In genomic region chr19:38933544-38933943, GRCh38 we compare ENCODE assay signal across 1 cellular context.
A peak's percentile ranks its signal among the peaks of the same experiment; 100 is the strongest.
TF ChIP-seq lines count a peak whose summit lies in the region.

No MANE protein-coding gene starts in this region.

TF ChIP-seq in HepG2, 621 proteins besides CTCF, POLR2A, EP300 and RAD21:
- no peak for TF ChIP-seq TBL1XR1 (IDR thresholded peaks at IDR 0.05; ENCODE audit: borderline replicate concordance, low read length, partially characterized antibody)
- no peak for TF ChIP-seq ZNF460 (CRISPR knock-in tag; IDR thresholded peaks at IDR 0.05; ENCODE audit: borderline replicate concordance)
- TF ChIP-seq ZNF644 (CRISPR knock-in tag; IDR thresholded peaks at IDR 0.05; ENCODE audit: low read depth), result no peak
- no peak for TF ChIP-seq SIN3B (IDR thresholded peaks at IDR 0.05; ENCODE audit: low read length)
- peak; percentile 78 for TF ChIP-seq ZNF121 (CRISPR knock-in tag; IDR thresholded peaks at IDR 0.05)
- no peak for TF ChIP-seq ZIK1 (CRISPR knock-in tag; IDR thresholded peaks at IDR 0.05; ENCODE audit: borderline replicate concordance, low read depth)
- TF ChIP-seq ZNF710 (CRISPR knock-in tag; IDR thresholded peaks at IDR 0.05; ENCODE audit: borderline replicate concordance), result no peak
- no peak for TF ChIP-seq TFDP2 (CRISPR knock-in tag; IDR thresholded peaks at IDR 0.05)
- 0 out of 2 replicates have a peak, but pooled peaks have one; percentile 10 for TF ChIP-seq POLR2G (IDR thresholded peaks at IDR 0.05; ENCODE audit: low read depth, low read length)
- TF ChIP-seq ZFP36L2 (CRISPR knock-in tag; IDR thresholded peaks at IDR 0.05), result no peak
- 0 out of 2 replicates have a peak, but pooled peaks have one; percentile 26 for TF ChIP-seq KLF13 (CRISPR knock-in tag; IDR thresholded peaks at IDR 0.05)
- no peak for TF ChIP-seq ZNF275 (CRISPR knock-in tag; IDR thresholded peaks at IDR 0.05; ENCODE audit: borderline replicate concordance)
- TF ChIP-seq ZNF770 (CRISPR knock-in tag; IDR thresholded peaks at IDR 0.05), result no peak
- TF ChIP-seq MED8 (CRISPR knock-in tag; IDR thresholded peaks at IDR 0.05; ENCODE audit: insufficient replicate concordance), result no peak
- no peak for TF ChIP-seq ZNF691 (CRISPR knock-in tag; IDR thresholded peaks at IDR 0.05; ENCODE audit: borderline replicate concordance, low read depth)
- no peak for TF ChIP-seq SP140L (CRISPR knock-in tag; IDR thresholded peaks at IDR 0.05; ENCODE audit: borderline replicate concordance)
- TF ChIP-seq HNRNPUL1 (IDR thresholded peaks at IDR 0.05; ENCODE audit: low read depth, low read length), result no peak
